17 cellular contexts compared by ENCODE assay signal in the genomic region with DNA sequence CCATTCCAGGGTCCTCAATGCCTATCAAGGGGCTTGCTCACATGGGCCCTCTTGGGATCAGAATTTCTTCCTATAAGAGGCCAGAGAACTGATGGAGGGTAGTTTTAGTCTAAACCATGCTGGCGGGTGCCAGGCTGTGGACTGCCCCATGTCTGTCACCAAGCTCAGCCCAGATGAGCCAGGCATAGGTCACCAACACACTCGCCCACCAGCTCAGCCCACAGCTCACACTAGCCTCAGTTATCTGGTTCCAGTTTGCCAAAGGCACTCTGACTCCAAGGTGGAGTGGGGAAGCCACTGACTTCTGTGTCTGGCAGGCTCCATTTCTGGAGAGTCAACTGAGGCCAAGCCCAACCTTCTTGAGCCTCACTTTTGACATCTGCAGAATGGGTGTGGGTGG. TPM values are rescaled to one million over a fixed set of nuclear protein-coding genes. Genes with fewer than 3 reads are reported as not detected.
DNase-seq lines count a peak whose midpoint lies in the region; ATAC-seq and TF ChIP-seq lines count a peak whose summit lies in the region.
"Had no signal": no experiment of that assay in that cellular context is flagged by ENCODE, and none has a peak within 500 bp of the region (broad histone marks: within the 10 kb centered on the region; RNA-seq: fewer than 3 reads in every experiment).

No MANE protein-coding gene starts in this region.

- H3K27ac ChIP-seq in heart right ventricle (peak overlapping the region in 7 of 10 donors; percentile 21 to 90 (median 81)), HEK293 (ENCODE audit: extremely low read depth, low read depth, low read length) (no peak overlapping the region), cingulate gyrus (ENCODE audit: low read depth, low read length) (peak overlapping the region; percentile 76), temporal lobe (ENCODE audit: low read depth, low read length) (peak overlapping the region; percentile 61)
- H3K27ac ChIP-seq: 22Rv1 had no signal

- H3K4me1 ChIP-seq in heart right ventricle, result peaks cover 13 to 53% (median 44%) of the 10 kb centered on the region in 9 donors
- no peaks in the 10 kb centered on the region; the same call in 1 of the 2 replicates for H3K4me1 ChIP-seq in HEK293 (ENCODE audit: control insufficient read depth, insufficient read depth, low read length)
- H3K4me1 ChIP-seq: HAP-1 had no signal

- no peak for TF ChIP-seq CTCF in heart right ventricle (IDR thresholded peaks at IDR 0.05)
- TF ChIP-seq CTCF in HEK293 (tag by site-specific recombination; IDR thresholded peaks at IDR 0.05), result no peak

- POLR2A ChIA-PET in HEK293 (lab: Yijun Ruan, JAX), result no interaction called here

- H3K36me3 ChIP-seq in heart right ventricle, result no peaks in the 10 kb centered on the region
- H3K36me3 ChIP-seq in HEK293 (ENCODE audit: control insufficient read depth in 2 of 2, insufficient read depth in 1 of 2, low read length in 2 of 2), result no peaks in the 10 kb centered on the region
- H3K36me3 ChIP-seq: HAP-1 had no signal

- no peaks in the 10 kb centered on the region for H3K27me3 ChIP-seq in heart right ventricle

- 91 to 92% methylated on average over 2 of the region's 2 CpGs for WGBS in heart right ventricle, 2 donors

- DNase-seq in heart right ventricle (no peak), cardiac septum (ENCODE audit: low spot score) (no peak), SHP77 (lab: John Stamatoyannopoulos, UW) (no peak)
- DNase-seq: CD8-positive, alpha-beta T cell; DMS153; DMS79 treated with DMSO at 0.1 percent for 48 hours; EL; GOT3; HFFc6 had no signal

- ATAC-seq in heart right ventricle (no peak), HG02623 (IDR thresholded peaks at IDR 0.05; ENCODE audit: unreplicated experiment) (no peak), GM19452 (IDR thresholded peaks at IDR 0.05; ENCODE audit: unreplicated experiment) (no peak)
- ATAC-seq: CD8-positive, alpha-beta T cell had no signal

- intact Hi-C loops in heart right ventricle (cut with DNase I), result loop anchor here in 3 of 10 donors (5.0 to 10.0 kb wide), 3 partner anchors 33 to 121 kb away; a partner anchor contains a TSS
- intact Hi-C loops in cardiac septum (cut with DNase I), result loop anchor here (5.0 kb wide), 1 partner anchor 87 kb away; no protein-coding TSS in a partner anchor

- CTCF ChIA-PET in HEK293 (lab: Yijun Ruan, JAX), result interaction anchor here (0.6 kb wide), 1 partner anchor 9 kb away, joined by 3 read pairs; no protein-coding TSS in a partner anchor

- H3K4me3 ChIP-seq in heart right ventricle (no peak overlapping the region), HEK293 (ENCODE audit: low read depth, low read length) (no peak overlapping the region)
- H3K4me3 ChIP-seq: HAP-1 had no signal

- H3K9me3 ChIP-seq in heart right ventricle, result no peaks in the 10 kb centered on the region
- no peaks in the 10 kb centered on the region for H3K9me3 ChIP-seq in HEK293 (ENCODE audit: control insufficient read depth, insufficient read depth, low read depth, low read length)
- H3K9me3 ChIP-seq: HAP-1 had no signal

TF ChIP-seq in HEK293, 187 proteins besides CTCF, POLR2A, EP300 and RAD21:
- 0 out of 2 replicates have a peak, but pooled peaks have one; percentile 16 for TF ChIP-seq EGR2 (tag by site-specific recombination; IDR thresholded peaks at IDR 0.05; ENCODE audit: low read depth)
- TF ChIP-seq ZNF132 (tag by site-specific recombination; IDR thresholded peaks at IDR 0.05; ENCODE audit: borderline replicate concordance), result no peak
- peak; percentile 51 for TF ChIP-seq ZFHX2 (tag by site-specific recombination; conservative IDR thresholded peaks at IDR 0.05)

RNA-seq across cellular contexts. Expression of a gene that starts 50.7 kb away (rescaled TPM):
- total RNA-seq in heart right ventricle (100 to 1,000 TPM in 4 of 10 donors, 10 to 100 TPM in 6; 56.4 to 221 (median 74.9) TPM), cardiac septum (55.3 TPM), temporal lobe (24.1 TPM)
- 100 to 1,000 TPM; 134 to 154 TPM for polyA plus RNA-seq in heart right ventricle
- total RNA-seq: CD8-positive, alpha-beta T cell had no signal
- polyA plus RNA-seq: CD14-positive monocyte had no signal
